8 cellular contexts compared by ENCODE assay signal in the genomic region with DNA sequence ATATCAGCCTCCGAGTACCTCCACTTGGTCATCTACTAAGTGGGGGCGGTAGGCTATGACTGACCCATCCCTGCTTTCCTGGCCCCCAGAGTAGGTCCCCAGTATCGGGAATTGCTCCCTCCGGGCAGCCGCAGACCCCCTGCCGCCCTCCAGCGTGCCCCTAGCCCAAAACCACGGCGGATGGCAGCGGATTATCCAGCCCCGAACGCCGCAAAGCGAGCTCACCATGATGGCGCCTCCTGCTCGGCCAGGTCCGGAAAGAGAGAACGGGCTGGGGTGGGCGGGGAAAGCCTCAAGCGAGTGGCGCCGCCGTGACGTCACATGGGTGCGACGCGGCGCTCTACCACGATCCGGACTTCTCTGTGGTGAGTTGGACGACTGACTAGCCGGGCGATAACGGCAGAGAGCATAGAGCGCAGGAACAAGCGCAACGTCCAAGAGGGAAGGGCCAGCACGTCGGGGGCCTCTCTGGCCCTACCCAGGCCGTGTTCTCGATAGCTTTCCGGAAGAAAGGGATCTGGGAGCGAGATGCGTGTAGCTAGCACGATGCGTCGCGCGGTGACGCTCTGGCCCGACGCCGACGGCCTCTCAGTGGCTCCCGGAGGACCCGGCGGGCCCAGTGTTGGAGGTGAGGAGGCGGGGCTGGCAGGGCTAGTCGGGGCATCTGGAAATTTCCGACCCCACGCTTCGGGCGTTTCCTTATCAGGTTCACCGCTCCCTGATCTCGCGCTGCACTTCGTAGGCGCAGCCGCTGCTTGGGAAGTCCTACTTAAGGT. TPM values are rescaled to one million over a fixed set of nuclear protein-coding genes. Genes with fewer than 3 reads are reported as not detected.
DNase-seq lines count a peak whose midpoint lies in the region; TF ChIP-seq lines count a peak whose summit lies in the region.

A gene (minus strand): TSS at position 263 of the 776 bp plus-strand sequence. CDS start 35 bp downstream, at position 228.
A gene with protein sequence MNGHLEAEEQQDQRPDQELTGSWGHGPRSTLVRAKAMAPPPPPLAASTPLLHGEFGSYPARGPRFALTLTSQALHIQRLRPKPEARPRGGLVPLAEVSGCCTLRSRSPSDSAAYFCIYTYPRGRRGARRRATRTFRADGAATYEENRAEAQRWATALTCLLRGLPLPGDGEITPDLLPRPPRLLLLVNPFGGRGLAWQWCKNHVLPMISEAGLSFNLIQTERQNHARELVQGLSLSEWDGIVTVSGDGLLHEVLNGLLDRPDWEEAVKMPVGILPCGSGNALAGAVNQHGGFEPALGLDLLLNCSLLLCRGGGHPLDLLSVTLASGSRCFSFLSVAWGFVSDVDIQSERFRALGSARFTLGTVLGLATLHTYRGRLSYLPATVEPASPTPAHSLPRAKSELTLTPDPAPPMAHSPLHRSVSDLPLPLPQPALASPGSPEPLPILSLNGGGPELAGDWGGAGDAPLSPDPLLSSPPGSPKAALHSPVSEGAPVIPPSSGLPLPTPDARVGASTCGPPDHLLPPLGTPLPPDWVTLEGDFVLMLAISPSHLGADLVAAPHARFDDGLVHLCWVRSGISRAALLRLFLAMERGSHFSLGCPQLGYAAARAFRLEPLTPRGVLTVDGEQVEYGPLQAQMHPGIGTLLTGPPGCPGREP (plus strand): TSS at position 591 of the 776 bp plus-strand sequence. CDS start 1,009 bp downstream, outside the sequence.

- CTCF ChIA-PET in activated CD8-positive, alpha-beta memory T cell treated with anti-CD3 and anti-CD28 coated beads for 36 hours (lab: Charles Lee) = interaction anchor here (1.0 kb wide), 1 partner anchor 15 kb away, joined by 6 read pairs; no protein-coding TSS in a partner anchor

- peak; percentile 100 for DNase-seq in CMK (ENCODE audit: low read depth)
- peak; percentile 98 for DNase-seq in GM20000 (ENCODE audit: low spot score)
- peak; percentile 100 for DNase-seq in HT-29 (ENCODE audit: low spot score)
- DNase-seq in NOMO-1 (lab: John Stamatoyannopoulos, UW; ENCODE audit: unreplicated experiment in 2 of 2) = peak; percentile 98 to 99
- peak; percentile 87 for DNase-seq in effector CD8-positive, alpha-beta T cell (lab: John Stamatoyannopoulos, UW)
- peak; percentile 99 for DNase-seq in medulla oblongata (ENCODE audit: extremely low spot score)
- peak; percentile 91 for DNase-seq in stimulated activated CD8-positive, alpha-beta memory T cell treated with anti-CD3 and anti-CD28 coated beads, Interleukin-12 subunit alpha, Interleukin-12 subunit beta, amount 100 ng/mL, for 1 hour (ENCODE audit: low read depth)

- TF ChIP-seq CTCF in GM20000 (IDR thresholded peaks at IDR 0.05; ENCODE audit: extremely low read depth, missing control alignments) = no peak

- POLR2A ChIA-PET in activated CD8-positive, alpha-beta memory T cell treated with anti-CD3 and anti-CD28 coated beads for 36 hours (lab: Charles Lee) = interaction anchor here (0.5 to 4.0 kb wide), 10 partner anchors 9 to 255 kb away, joined by 3 to 22 read pairs (median 4); a partner anchor contains a TSS

RNA-seq across cellular contexts. Expression of the first gene that starts in this region (rescaled TPM):
- 6,271 and 6,382 TPM in 2 replicates for total RNA-seq in HT-29 (2014; rRNA removed; shearing (Covaris generic))
- 1,000 to 10,000 TPM; 1,763 to 1,800 TPM for total RNA-seq in activated CD8-positive, alpha-beta memory T cell treated with anti-CD3 and anti-CD28 coated beads for 36 hours

RNA-seq across cellular contexts. Expression of the second gene that starts in this region (rescaled TPM):
- total RNA-seq in HT-29 (2014; rRNA removed; shearing (Covaris generic)) = 114 and 115 TPM in 2 replicates
- 10 to 100 TPM; 35.4 to 35.7 TPM for total RNA-seq in activated CD8-positive, alpha-beta memory T cell treated with anti-CD3 and anti-CD28 coated beads for 36 hours

Comparison
In these comparisons a context has a peak if more than half of its experiments do, and no peak if none do; other contexts are left out.
1. Peak in every context shown above with its lines: DNase-seq.